In the genomic region with DNA sequence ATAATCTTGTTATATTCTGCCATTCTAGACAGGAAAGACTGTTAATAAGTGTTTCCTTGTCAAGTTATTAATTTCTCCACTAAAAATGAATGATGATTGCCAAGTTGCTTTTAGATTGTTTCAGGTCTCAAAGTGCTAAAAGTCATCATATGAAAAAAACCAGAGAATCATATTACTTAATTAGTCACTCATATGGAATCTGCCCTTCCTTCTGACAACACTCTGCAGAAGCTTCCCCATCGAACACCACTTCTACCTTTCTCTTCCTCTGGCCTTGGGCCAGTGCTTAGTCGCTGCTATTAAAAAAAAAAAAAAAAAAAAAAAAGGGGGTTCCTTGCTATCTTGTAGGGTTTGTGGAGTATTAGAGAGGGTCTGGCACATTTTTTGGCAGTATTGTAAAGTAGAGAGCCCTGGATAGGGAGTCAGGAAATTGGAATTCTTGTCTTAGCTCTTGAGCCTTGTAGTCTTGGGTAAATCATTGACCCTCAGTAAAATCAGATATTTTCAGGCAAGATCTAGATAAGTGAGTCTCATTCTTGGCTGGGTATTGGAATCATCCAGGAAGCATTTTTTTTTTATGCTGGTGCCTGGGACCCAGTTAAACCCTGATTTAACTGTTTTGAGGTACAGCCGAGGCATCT, we compare ENCODE assay signal across 15 cellular contexts.
A peak's percentile ranks its signal among the peaks of the same experiment; 100 is the strongest.
DNase-seq lines count a peak whose midpoint lies in the region; ATAC-seq and TF ChIP-seq lines count a peak whose summit lies in the region.
"Had no signal": no experiment of that assay in that cellular context is flagged by ENCODE, and none has a peak within 500 bp of the region (broad histone marks: within the 10 kb centered on the region; RNA-seq: fewer than 3 reads in every experiment).

No MANE protein-coding gene starts in this region.

- no peak for TF ChIP-seq CTCF in omental fat pad (IDR thresholded peaks at IDR 0.05)

- DNase-seq in Daoy (ENCODE audit: low read depth) (peak; percentile 8), NCI-H2171 (lab: John Stamatoyannopoulos, UW) (peak; percentile 39), dermis blood vessel endothelial cell (peak; percentile 48), omental fat pad (ENCODE audit: low spot score) (no peak), mesenteric fat pad (ENCODE audit: low spot score) (no peak), Kasumi-1 (lab: John Stamatoyannopoulos, UW) (no peak), NCI-H2029 treated with DMSO at 0.1 percent for 48 hours (lab: John Stamatoyannopoulos, UW) (no peak)
- DNase-seq: activated naive CD8-positive, alpha-beta T cell treated with anti-CD3 and anti-CD28 coated beads, Interleukin-2, amount 10 ng/mL, durations not matched to agents 7 days and 5 days; CD8-positive, alpha-beta memory T cell; effector CD8-positive, alpha-beta T cell; H7; psoas muscle; stimulated activated CD4-positive, alpha-beta T cell treated with anti-CD3 and anti-CD28 coated beads, Interleukin-2, amount 100 ng/mL, for 48 hours; stimulated activated naive CD8-positive, alpha-beta T cell treated with anti-CD3 and anti-CD28 coated beads, Interleukin-15, amount 100 ng/mL, for 72 hours had no signal

- ATAC-seq in omental fat pad (ENCODE audit: low FRiP score) = peak; percentile 65
- no peak for ATAC-seq in GM19023 (IDR thresholded peaks at IDR 0.05; ENCODE audit: unreplicated experiment)
- ATAC-seq: psoas muscle; stimulated activated naive CD8-positive, alpha-beta T cell treated with anti-CD3 and anti-CD28 coated beads, Interleukin-15, amount 100 ng/mL, for 72 hours had no signal

Comparison
In these comparisons a context has a peak if more than half of its experiments do, and no peak if none do; other contexts are left out.
1. DNase-seq: peak in Daoy (single experiment), NCI-H2171 (single experiment) and dermis blood vessel endothelial cell (single experiment); none in omental fat pad (single experiment), mesenteric fat pad (single experiment), Kasumi-1 (0 of 2) and NCI-H2029 treated with DMSO at 0.1 percent for 48 hours (single experiment).